Comparison of ENCODE assay signal across 28 cellular contexts in genomic region chr17:55163408-55163807, GRCh38.
"Had no signal": no experiment of that assay in that cellular context is flagged by ENCODE, and none has a peak within 500 bp of the region (broad histone marks: within the 10 kb centered on the region; RNA-seq: fewer than 3 reads in every experiment).

No MANE protein-coding gene starts in this region.

- H3K9me3 ChIP-seq: lower lobe of right lung, mucosa of descending colon, sigmoid colon, testis, upper lobe of left lung had no signal

- FAIRE-seq: astrocyte, colon, endothelial cell of umbilical vein had no signal

- H3K4me3 ChIP-seq: dorsolateral prefrontal cortex, hepatocyte, lower lobe of right lung, mucosa of descending colon, sigmoid colon, testis, upper lobe of left lung had no signal

- H3K4me1 ChIP-seq: lower lobe of right lung, sigmoid colon, testis, upper lobe of left lung had no signal

- H3K27ac ChIP-seq: dorsolateral prefrontal cortex, hepatocyte, lower lobe of right lung, sigmoid colon, testis, upper lobe of left lung had no signal

- DNase-seq: activated B cell treated with CpG ODN at 0.5 μM for 24 hours; activated CD4-positive, alpha-beta T cell treated with anti-CD3 and anti-CD28 coated beads for 36 hours; activated CD4-positive, alpha-beta T cell treated with anti-CD3 and anti-CD28 coated beads, Interleukin-2, amount 50 U/mL, for 48 hours; activated naive CD4-positive, alpha-beta T cell treated with Interleukin-2 at 50 U/mL for 16 hours; activated naive CD8-positive, alpha-beta T cell treated with anti-CD3 and anti-CD28 coated beads for 36 hours; activated T-cell treated with anti-CD3 and anti-CD28 coated beads, Interleukin-2, amount 50 U/mL, for 48 hours; dorsolateral prefrontal cortex; effector memory CD8-positive, alpha-beta T cell; foreskin melanocyte; glutamatergic neuron; immature natural killer cell; lower lobe of right lung; mesendoderm; mucosa of descending colon; nucleus accumbens; posterior cingulate gyrus; sigmoid colon; stimulated activated CD4-positive, alpha-beta T cell treated with anti-CD3 and anti-CD28 coated beads, Interleukin-2, amount 100 ng/mL, for 48 hours; stimulated activated CD8-positive, alpha-beta memory T cell treated with anti-CD3 and anti-CD28 coated beads, Interleukin-4, amount 100 ng/mL, for 48 hours; stimulated activated naive B cell treated with anti-CD40 and anti-IgM and Interleukin-4, amounts not matched to agents 10 μg/mL and 1 μg/mL and 100 μg/mL, for 72 hours; testis; upper lobe of left lung had no signal

- H3K27me3 ChIP-seq: dorsolateral prefrontal cortex, hepatocyte, sigmoid colon, testis, upper lobe of left lung had no signal

- ATAC-seq: activated CD4-positive, alpha-beta T cell treated with anti-CD3 and anti-CD28 coated beads for 36 hours; effector memory CD8-positive, alpha-beta T cell; esophagus mucosa; left lobe of liver; lower lobe of right lung; mucosa of descending colon; stimulated activated naive B cell treated with anti-CD40 and anti-IgM and Interleukin-4, amounts not matched to agents 10 μg/mL and 1 μg/mL and 100 μg/mL, for 72 hours had no signal
